In the genomic region with DNA sequence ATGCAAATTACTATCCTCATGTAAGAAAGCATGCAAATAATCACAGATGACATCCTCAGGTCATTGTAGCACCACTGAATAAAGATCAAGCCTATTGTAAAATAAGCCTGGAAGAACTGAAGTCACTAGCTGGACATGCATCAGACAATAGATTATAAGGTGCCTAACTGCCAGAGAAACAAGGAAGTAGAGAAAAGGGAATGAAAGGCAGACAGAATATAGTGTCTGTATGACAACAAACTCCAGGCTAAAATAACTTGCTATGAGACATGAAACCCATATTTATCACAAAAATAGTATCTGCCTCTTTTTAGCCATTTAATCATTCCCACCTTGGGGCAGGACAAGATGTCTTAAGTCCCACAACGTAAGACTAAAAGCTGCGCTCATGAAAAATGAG, we compare ENCODE assay signal across 1 cellular context.
TF ChIP-seq lines count a peak whose summit lies in the region.

No MANE protein-coding gene starts in this region.

TF ChIP-seq in SK-N-SH treated with all-trans-retinoic acid at 6 μM for 48 hours, 23 proteins besides CTCF, POLR2A, EP300 and RAD21 (continued from another document):
- TF ChIP-seq, protein P1, sequence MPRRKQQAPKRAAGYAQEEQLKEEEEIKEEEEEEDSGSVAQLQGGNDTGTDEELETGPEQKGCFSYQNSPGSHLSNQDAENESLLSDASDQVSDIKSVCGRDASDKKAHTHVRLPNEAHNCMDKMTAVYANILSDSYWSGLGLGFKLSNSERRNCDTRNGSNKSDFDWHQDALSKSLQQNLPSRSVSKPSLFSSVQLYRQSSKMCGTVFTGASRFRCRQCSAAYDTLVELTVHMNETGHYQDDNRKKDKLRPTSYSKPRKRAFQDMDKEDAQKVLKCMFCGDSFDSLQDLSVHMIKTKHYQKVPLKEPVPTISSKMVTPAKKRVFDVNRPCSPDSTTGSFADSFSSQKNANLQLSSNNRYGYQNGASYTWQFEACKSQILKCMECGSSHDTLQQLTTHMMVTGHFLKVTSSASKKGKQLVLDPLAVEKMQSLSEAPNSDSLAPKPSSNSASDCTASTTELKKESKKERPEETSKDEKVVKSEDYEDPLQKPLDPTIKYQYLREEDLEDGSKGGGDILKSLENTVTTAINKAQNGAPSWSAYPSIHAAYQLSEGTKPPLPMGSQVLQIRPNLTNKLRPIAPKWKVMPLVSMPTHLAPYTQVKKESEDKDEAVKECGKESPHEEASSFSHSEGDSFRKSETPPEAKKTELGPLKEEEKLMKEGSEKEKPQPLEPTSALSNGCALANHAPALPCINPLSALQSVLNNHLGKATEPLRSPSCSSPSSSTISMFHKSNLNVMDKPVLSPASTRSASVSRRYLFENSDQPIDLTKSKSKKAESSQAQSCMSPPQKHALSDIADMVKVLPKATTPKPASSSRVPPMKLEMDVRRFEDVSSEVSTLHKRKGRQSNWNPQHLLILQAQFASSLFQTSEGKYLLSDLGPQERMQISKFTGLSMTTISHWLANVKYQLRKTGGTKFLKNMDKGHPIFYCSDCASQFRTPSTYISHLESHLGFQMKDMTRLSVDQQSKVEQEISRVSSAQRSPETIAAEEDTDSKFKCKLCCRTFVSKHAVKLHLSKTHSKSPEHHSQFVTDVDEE (CRISPR knock-in tag; IDR thresholded peaks at IDR 0.05): no peak
- TF ChIP-seq SNAI2 (CRISPR knock-in tag; IDR thresholded peaks at IDR 0.05): no peak
- no peak for TF ChIP-seq ESRRG (CRISPR knock-in tag; IDR thresholded peaks at IDR 0.05)
- TF ChIP-seq, protein P2, sequence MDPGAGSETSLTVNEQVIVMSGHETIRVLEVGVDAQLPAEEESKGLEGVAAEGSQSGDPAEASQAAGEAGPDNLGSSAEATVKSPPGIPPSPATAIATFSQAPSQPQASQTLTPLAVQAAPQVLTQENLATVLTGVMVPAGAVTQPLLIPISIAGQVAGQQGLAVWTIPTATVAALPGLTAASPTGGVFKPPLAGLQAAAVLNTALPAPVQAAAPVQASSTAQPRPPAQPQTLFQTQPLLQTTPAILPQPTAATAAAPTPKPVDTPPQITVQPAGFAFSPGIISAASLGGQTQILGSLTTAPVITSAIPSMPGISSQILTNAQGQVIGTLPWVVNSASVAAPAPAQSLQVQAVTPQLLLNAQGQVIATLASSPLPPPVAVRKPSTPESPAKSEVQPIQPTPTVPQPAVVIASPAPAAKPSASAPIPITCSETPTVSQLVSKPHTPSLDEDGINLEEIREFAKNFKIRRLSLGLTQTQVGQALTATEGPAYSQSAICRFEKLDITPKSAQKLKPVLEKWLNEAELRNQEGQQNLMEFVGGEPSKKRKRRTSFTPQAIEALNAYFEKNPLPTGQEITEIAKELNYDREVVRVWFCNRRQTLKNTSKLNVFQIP (CRISPR knock-in tag; IDR thresholded peaks at IDR 0.05; ENCODE audit: borderline replicate concordance, low read depth): no peak
- TF ChIP-seq ZNF70 (CRISPR knock-in tag; IDR thresholded peaks at IDR 0.05): no peak
- no peak for TF ChIP-seq CSDC2 (CRISPR knock-in tag; IDR thresholded peaks at IDR 0.05)
- TF ChIP-seq, protein P3, sequence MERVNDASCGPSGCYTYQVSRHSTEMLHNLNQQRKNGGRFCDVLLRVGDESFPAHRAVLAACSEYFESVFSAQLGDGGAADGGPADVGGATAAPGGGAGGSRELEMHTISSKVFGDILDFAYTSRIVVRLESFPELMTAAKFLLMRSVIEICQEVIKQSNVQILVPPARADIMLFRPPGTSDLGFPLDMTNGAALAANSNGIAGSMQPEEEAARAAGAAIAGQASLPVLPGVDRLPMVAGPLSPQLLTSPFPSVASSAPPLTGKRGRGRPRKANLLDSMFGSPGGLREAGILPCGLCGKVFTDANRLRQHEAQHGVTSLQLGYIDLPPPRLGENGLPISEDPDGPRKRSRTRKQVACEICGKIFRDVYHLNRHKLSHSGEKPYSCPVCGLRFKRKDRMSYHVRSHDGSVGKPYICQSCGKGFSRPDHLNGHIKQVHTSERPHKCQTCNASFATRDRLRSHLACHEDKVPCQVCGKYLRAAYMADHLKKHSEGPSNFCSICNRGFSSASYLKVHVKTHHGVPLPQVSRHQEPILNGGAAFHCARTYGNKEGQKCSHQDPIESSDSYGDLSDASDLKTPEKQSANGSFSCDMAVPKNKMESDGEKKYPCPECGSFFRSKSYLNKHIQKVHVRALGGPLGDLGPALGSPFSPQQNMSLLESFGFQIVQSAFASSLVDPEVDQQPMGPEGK (CRISPR knock-in tag; IDR thresholded peaks at IDR 0.05; ENCODE audit: borderline replicate concordance): no peak
- TF ChIP-seq ARNTL (CRISPR knock-in tag; IDR thresholded peaks at IDR 0.05; ENCODE audit: borderline replicate concordance, low read depth): no peak
- TF ChIP-seq TCF4 (CRISPR knock-in tag; IDR thresholded peaks at IDR 0.05; ENCODE audit: borderline replicate concordance): no peak
- TF ChIP-seq OSR1 (CRISPR knock-in tag; IDR thresholded peaks at IDR 0.05): no peak
- TF ChIP-seq, protein P4, sequence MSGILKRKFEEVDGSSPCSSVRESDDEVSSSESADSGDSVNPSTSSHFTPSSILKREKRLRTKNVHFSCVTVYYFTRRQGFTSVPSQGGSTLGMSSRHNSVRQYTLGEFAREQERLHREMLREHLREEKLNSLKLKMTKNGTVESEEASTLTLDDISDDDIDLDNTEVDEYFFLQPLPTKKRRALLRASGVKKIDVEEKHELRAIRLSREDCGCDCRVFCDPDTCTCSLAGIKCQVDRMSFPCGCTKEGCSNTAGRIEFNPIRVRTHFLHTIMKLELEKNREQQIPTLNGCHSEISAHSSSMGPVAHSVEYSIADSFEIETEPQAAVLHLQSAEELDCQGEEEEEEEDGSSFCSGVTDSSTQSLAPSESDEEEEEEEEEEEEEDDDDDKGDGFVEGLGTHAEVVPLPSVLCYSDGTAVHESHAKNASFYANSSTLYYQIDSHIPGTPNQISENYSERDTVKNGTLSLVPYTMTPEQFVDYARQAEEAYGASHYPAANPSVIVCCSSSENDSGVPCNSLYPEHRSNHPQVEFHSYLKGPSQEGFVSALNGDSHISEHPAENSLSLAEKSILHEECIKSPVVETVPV (CRISPR knock-in tag; IDR thresholded peaks at IDR 0.05): no peak
- no peak for TF ChIP-seq PPARA (CRISPR knock-in tag; IDR thresholded peaks at IDR 0.05; ENCODE audit: borderline replicate concordance)
- no peak for TF ChIP-seq ZC3H10 (CRISPR knock-in tag; IDR thresholded peaks at IDR 0.05)
